29 cellular contexts compared by ENCODE assay signal in the genomic region with DNA sequence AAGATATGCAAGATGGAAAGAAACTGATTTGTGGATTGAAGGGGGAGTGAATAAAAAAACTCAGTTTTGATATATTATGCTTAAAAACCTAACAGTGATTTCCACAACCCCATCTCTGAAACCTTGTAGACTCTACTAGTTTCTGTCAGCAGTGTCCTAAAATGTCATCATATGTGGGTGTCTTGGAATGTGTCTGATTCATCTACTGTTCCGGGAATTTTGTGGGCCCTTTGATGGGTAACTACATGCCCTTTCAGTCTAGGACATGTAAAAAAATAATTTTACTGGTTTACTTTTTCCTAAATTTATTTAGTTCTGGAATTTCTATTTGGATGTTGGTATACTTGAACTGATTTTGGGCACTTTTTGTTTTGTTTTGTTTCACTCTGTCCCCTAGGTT.
"Had no signal": no experiment of that assay in that cellular context is flagged by ENCODE, and none has a peak within 500 bp of the region (broad histone marks: within the 10 kb centered on the region; RNA-seq: fewer than 3 reads in every experiment).

No MANE protein-coding gene starts in this region.

- H3K27me3 ChIP-seq: brain microvascular endothelial cell, MG63, SJSA1 had no signal

- H3K4me2 ChIP-seq: KMS-11 had no signal

- DNase-seq: activated CD4-positive, alpha-beta memory T cell treated with anti-CD3 and anti-CD28 coated beads, Interleukin-2, amount 10 ng/mL, durations not matched to agents 7 days and 5 days; activated CD4-positive, alpha-beta T cell treated with anti-CD3 and anti-CD28 coated beads, Interleukin-2, amount 50 U/mL, for 1 hour; activated CD4-positive, CD25-positive, alpha-beta regulatory T cell; activated gamma-delta T cell; activated naive CD4-positive, alpha-beta T cell treated with anti-CD3 and anti-CD28 coated beads for 36 hours; activated T-cell treated with anti-CD3 and anti-CD28 coated beads for 4 hours; activated T-cell treated with anti-CD3 and anti-CD28 coated beads, Interleukin-2, amount 50 U/mL, for 48 hours; amygdala; brain microvascular endothelial cell; MG63; MV-4-11; NCI-H1092 treated with DMSO at 0.1 percent for 48 hours; NCI-H1436; NCI-H187; NCI-H2081; NCI-H510A treated with DMSO at 0.1 percent for 48 hours; NCI-H69; NK-92 treated with Interleukin-12 subunit alpha and Interleukin-12 subunit beta, amount 100 ng/mL, for 24 hours; RPMI8226; T-helper 17 cell; T1000 had no signal

- H3K9ac ChIP-seq: KMS-11 had no signal

- H3K27ac ChIP-seq: brain microvascular endothelial cell, KMS-11, SJSA1, VCaP had no signal

- H3K4me3 Mint-ChIP-seq: activated CD4-positive, alpha-beta memory T cell treated with anti-CD3 and anti-CD28 coated beads, Interleukin-2, amount 10 ng/mL, durations not matched to agents 7 days and 5 days; activated naive CD4-positive, alpha-beta T cell treated with anti-CD3 and anti-CD28 coated beads for 36 hours; activated naive CD8-positive, alpha-beta T cell; activated T-helper 17 cell treated with anti-CD3 and anti-CD28 coated beads, Interleukin-2, amount 50 U/mL, for 72 hours; T-helper 17 cell had no signal

- H3K9me3 ChIP-seq: MG63, SJSA1 had no signal

- H3K36me3 ChIP-seq: brain microvascular endothelial cell, MG63, SJSA1 had no signal

- H3K9me3 Mint-ChIP-seq: activated CD4-positive, alpha-beta memory T cell treated with anti-CD3 and anti-CD28 coated beads, Interleukin-2, amount 10 ng/mL, durations not matched to agents 7 days and 5 days; activated naive CD4-positive, alpha-beta T cell treated with anti-CD3 and anti-CD28 coated beads for 36 hours; activated T-helper 17 cell treated with anti-CD3 and anti-CD28 coated beads, Interleukin-2, amount 50 U/mL, for 72 hours had no signal

- H3K36me3 Mint-ChIP-seq: activated naive CD8-positive, alpha-beta T cell had no signal

- ATAC-seq: activated T-helper 17 cell treated with anti-CD3 and anti-CD28 coated beads, Interleukin-2, amount 50 U/mL, for 72 hours; Panc1; Right ventricle myocardium inferior; SK-N-SH treated with all-trans-retinoic acid at 6 μM for 48 hours; T-helper 17 cell had no signal

- H3K4me3 ChIP-seq: MG63, SJSA1 had no signal

- H3K27ac Mint-ChIP-seq: activated CD4-positive, alpha-beta memory T cell treated with anti-CD3 and anti-CD28 coated beads, Interleukin-2, amount 10 ng/mL, durations not matched to agents 7 days and 5 days; activated naive CD4-positive, alpha-beta T cell treated with anti-CD3 and anti-CD28 coated beads for 36 hours; activated naive CD8-positive, alpha-beta T cell; activated T-helper 17 cell treated with anti-CD3 and anti-CD28 coated beads, Interleukin-2, amount 50 U/mL, for 72 hours; T-helper 17 cell had no signal

- H3K4me1 ChIP-seq: SJSA1 had no signal

- H3K27me3 Mint-ChIP-seq: activated naive CD8-positive, alpha-beta T cell; activated T-helper 17 cell treated with anti-CD3 and anti-CD28 coated beads, Interleukin-2, amount 50 U/mL, for 72 hours had no signal
